Comparison of ENCODE assay signal across 7 cellular contexts in the genomic region with DNA sequence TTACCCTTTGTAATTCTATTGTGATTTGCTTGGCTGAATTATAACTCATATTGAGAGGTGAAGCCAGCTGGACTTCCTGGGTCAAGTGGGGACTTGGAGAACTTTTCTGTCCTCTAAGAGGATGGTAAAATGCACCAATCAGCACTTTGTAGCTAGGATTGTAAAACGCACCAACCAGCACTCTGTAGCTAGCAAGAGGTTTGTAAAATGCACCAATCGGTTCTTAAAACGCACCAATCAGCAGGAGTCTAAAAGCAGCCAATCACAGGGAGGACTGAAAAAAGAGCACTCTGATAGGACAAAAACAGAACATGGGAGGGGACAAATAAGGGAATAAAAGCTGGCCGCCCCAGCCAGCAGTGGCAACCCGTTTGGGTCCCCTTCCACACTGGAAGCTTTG. TPM values are rescaled to one million over a fixed set of nuclear protein-coding genes. Genes with fewer than 3 reads are reported as not detected.
DNase-seq lines count a peak whose midpoint lies in the region; ATAC-seq and TF ChIP-seq lines count a peak whose summit lies in the region.
"Not testable (repeated sequence)": the region's sequence is repeated elsewhere in the genome, so short reads cannot be mapped to it uniquely, and the experiment has no call there.

No MANE protein-coding gene starts in this region.

- not testable (repeated sequence) for H3K18ac ChIP-seq in IMR-90 (ENCODE audit: low read depth, low read length)

- H3K4me3 ChIP-seq in IMR-90 (ENCODE audit: insufficient read depth, low read depth, low read length); testis: not testable (repeated sequence)

- TF ChIP-seq RAD21 in IMR-90 (IDR thresholded peaks at IDR 0.05; ENCODE audit: low read length): not testable (repeated sequence)

- H3K27me3 ChIP-seq in IMR-90 (ENCODE audit: control insufficient read depth, insufficient read depth, low read length); testis: not testable (repeated sequence)

- ATAC-seq in IMR-90 (ENCODE audit: low read depth); activated T-helper 17 cell treated with anti-CD3 and anti-CD28 coated beads, Interleukin-2, amount 50 U/mL, for 72 hours (replicated peaks); naive thymus-derived CD8-positive, alpha-beta T cell: not testable (repeated sequence)

- in situ Hi-C loops in IMR-90 (cut with MboI; ENCODE audit: low sequenced_read_pairs): not testable (repeated sequence)

- not testable (repeated sequence) for H3K4me3 Mint-ChIP-seq in activated T-helper 17 cell treated with anti-CD3 and anti-CD28 coated beads, Interleukin-2, amount 50 U/mL, for 72 hours; naive thymus-derived CD8-positive, alpha-beta T cell

- H3K4me1 ChIP-seq in IMR-90 (ENCODE audit: control insufficient read depth, insufficient read depth, low read length); testis: not testable (repeated sequence)

- H3K27ac ChIP-seq in IMR-90 (ENCODE audit: insufficient read depth, low read length); testis: not testable (repeated sequence)

- not testable (repeated sequence) for TF ChIP-seq POLR2A in IMR-90 (IDR thresholded peaks at IDR 0.05; ENCODE audit: low read depth, low read length); erythroblast (IDR thresholded peaks at IDR 0.05; ENCODE audit: low read length); testis (IDR thresholded peaks at IDR 0.05)

- not testable (repeated sequence) for H4K20me1 ChIP-seq in IMR-90 (ENCODE audit: insufficient read depth, low read length)

- CTCF ChIA-PET in IMR-90 (lab: Yijun Ruan, JAX): interaction anchor here (1.0 to 1.3 kb wide), 2 partner anchors 12 to 77 kb away, joined by 3 read pairs; no protein-coding TSS in a partner anchor

- intact Hi-C loops in IMR-90 (cut with micrococcal nuclease); testis (cut with DNase I; ENCODE audit: low total_unique reads): not testable (repeated sequence)

- not testable (repeated sequence) for H3K14ac ChIP-seq in IMR-90 (replicated peaks; ENCODE audit: low read depth, low read length)

- dilution Hi-C loops in IMR-90 (cut with HindIII; ENCODE audit: low sequenced_read_pairs, unreplicated experiment): not testable (repeated sequence)

- not testable (repeated sequence) for H3K9me3 ChIP-seq in IMR-90 (ENCODE audit: control insufficient read depth, insufficient read depth, low read length); testis

- H3K9ac ChIP-seq in IMR-90 (ENCODE audit: low read depth, low read length): not testable (repeated sequence)

- not testable (repeated sequence) for H4K8ac ChIP-seq in IMR-90 (ENCODE audit: low read depth in 2 of 2, low read length in 2 of 2)

- not testable (repeated sequence) for H3K23ac ChIP-seq in IMR-90 (ENCODE audit: low read depth, low read length)

- not testable (repeated sequence) for H3K4ac ChIP-seq in IMR-90 (ENCODE audit: low read depth, low read length)

- H2BK120ac ChIP-seq in IMR-90 (ENCODE audit: low read depth, low read length): not testable (repeated sequence)

- H2BK5ac ChIP-seq in IMR-90 (ENCODE audit: low read depth, low read length, poor library complexity, severe bottlenecking): not testable (repeated sequence)

- not testable (repeated sequence) for H3K9me3 Mint-ChIP-seq in activated T-helper 17 cell treated with anti-CD3 and anti-CD28 coated beads, Interleukin-2, amount 50 U/mL, for 72 hours; naive thymus-derived CD8-positive, alpha-beta T cell

- DNase-seq in ELF-1 (ENCODE audit: low read depth, low spot score) (peak; percentile 14), RKO (ENCODE audit: low spot score) (peak; percentile 17), erythroblast (lab: John Stamatoyannopoulos, UW) (peak; percentile 22 to 32), testis (peak; percentile 33)
- not testable (repeated sequence) for DNase-seq in IMR-90; naive thymus-derived CD8-positive, alpha-beta T cell

- H3K36me3 ChIP-seq in IMR-90 (ENCODE audit: control insufficient read depth, insufficient read depth, low read length): peaks cover 33% of the 10 kb centered on the region
- H3K36me3 ChIP-seq in testis (ENCODE audit: low read depth, missing control alignments): not testable (repeated sequence)

- not testable (repeated sequence) for H3K56ac ChIP-seq in IMR-90 (ENCODE audit: extremely low read depth, insufficient read depth, low read length)

- H3K27me3 Mint-ChIP-seq in activated T-helper 17 cell treated with anti-CD3 and anti-CD28 coated beads, Interleukin-2, amount 50 U/mL, for 72 hours; naive thymus-derived CD8-positive, alpha-beta T cell: not testable (repeated sequence)

- H3K9me1 ChIP-seq in IMR-90 (ENCODE audit: insufficient read depth, low read length): not testable (repeated sequence)

- not testable (repeated sequence) for H2AK5ac ChIP-seq in IMR-90 (ENCODE audit: low read depth, low read length)

- H3K4me1 Mint-ChIP-seq in activated T-helper 17 cell treated with anti-CD3 and anti-CD28 coated beads, Interleukin-2, amount 50 U/mL, for 72 hours; naive thymus-derived CD8-positive, alpha-beta T cell: not testable (repeated sequence)

- not testable (repeated sequence) for TF ChIP-seq CTCF in IMR-90 (conservative IDR thresholded peaks at IDR 0.05; ENCODE audit: low read depth, low read length); testis (IDR thresholded peaks at IDR 0.05)

- peaks cover 53% of the 10 kb centered on the region for H3K36me3 Mint-ChIP-seq in activated T-helper 17 cell treated with anti-CD3 and anti-CD28 coated beads, Interleukin-2, amount 50 U/mL, for 72 hours (ENCODE audit: low read depth)
- peaks cover 0 to 45% (median 17%) of the 10 kb centered on the region in 3 donors for H3K36me3 Mint-ChIP-seq in naive thymus-derived CD8-positive, alpha-beta T cell

- peak overlapping the region; percentile 11 for H3K27ac Mint-ChIP-seq in activated T-helper 17 cell treated with anti-CD3 and anti-CD28 coated beads, Interleukin-2, amount 50 U/mL, for 72 hours
- peak overlapping the region in 6 of 10 donors; percentile 34 to 66 (median 54) for H3K27ac Mint-ChIP-seq in naive thymus-derived CD8-positive, alpha-beta T cell

- H2BK15ac ChIP-seq in IMR-90 (ENCODE audit: low read depth, low read length): not testable (repeated sequence)

- H3K4me2 ChIP-seq in IMR-90 (ENCODE audit: low read depth, low read length): not testable (repeated sequence)

- not testable (repeated sequence) for BruUV-seq in IMR-90 (replicated peaks; lab: Mats Ljungman, UMichigan)

- H3K79me1 ChIP-seq in IMR-90 (ENCODE audit: low read depth in 1 of 2, low read length in 2 of 2): peaks cover 5 to 22% of the 10 kb centered on the region in 2 experiments

- H4K91ac ChIP-seq in IMR-90 (ENCODE audit: insufficient read depth, low read depth, low read length): not testable (repeated sequence)

- not testable (repeated sequence) for H2AFZ ChIP-seq in IMR-90 (replicated peaks; ENCODE audit: low read length, poor library complexity)

- H2AK9ac ChIP-seq in IMR-90 (replicated peaks; ENCODE audit: low read depth, low read length, poor library complexity): not testable (repeated sequence)

- H2BK20ac ChIP-seq in IMR-90 (ENCODE audit: low read depth, low read length): not testable (repeated sequence)

- WGBS in IMR-90 (ENCODE audit: extremely low coverage in 2 of 2, insufficient read length in 1 of 2), 2 experiments: 87% methylated on average over 3 of the region's 5 CpGs; no CpG with 5 or more reads in 1 of the 2 experiments
- WGBS in testis, 2 donors: 56 to 62% methylated on average over 5 of the region's 5 CpGs

- POLR2A ChIA-PET in IMR-90 (lab: Charles Lee; ENCODE audit: unreplicated experiment): not testable (repeated sequence)
- POLR2A ChIA-PET in naive thymus-derived CD8-positive, alpha-beta T cell (lab: Charles Lee): interaction anchor here (0.6 kb wide), 1 partner anchor 122 kb away, joined by 4 read pairs; no protein-coding TSS in a partner anchor

- H4K5ac ChIP-seq in IMR-90 (ENCODE audit: low read depth, low read length): not testable (repeated sequence)

TF ChIP-seq in IMR-90, 13 proteins besides CTCF, POLR2A, EP300 and RAD21:
- peak; percentile 51 for TF ChIP-seq MAFK (IDR thresholded peaks at IDR 0.05; ENCODE audit: low read depth, low read length)
TF ChIP-seq in IMR-90: peak in this region for 1; not testable (repeated sequence) for 12.

RNA-seq across cellular contexts. Expression of a gene that starts 39.2 kb away (rescaled TPM):
- total RNA-seq in IMR-90 (2012; rRNA removed) (35.0 and 37.5 TPM in 2 replicates), testis (10 to 100 TPM; 47.7 to 59.6 TPM)
- polyA plus RNA-seq in IMR-90 (2012; rRNA removed) (21.3 and 23.1 TPM in 2 replicates), testis (ENCODE audit: insufficient read depth, low read depth, low replicate concordance) (48.8 TPM)
- polyA plus RNA-seq in IMR-90 (2012; cell fraction: cytosol; rRNA removed): 17.6 and 30.1 TPM in 2 replicates
- 26.7 and 30.7 TPM in 2 replicates for polyA plus RNA-seq in IMR-90 (2012; cell fraction: nucleus; rRNA removed; ENCODE audit: low replicate concordance)
- total RNA-seq in activated T-helper 17 cell treated with anti-CD3 and anti-CD28 coated beads, Interleukin-2, amount 50 U/mL, for 72 hours: under 1 TPM; 0.30 to 0.66 TPM
- total RNA-seq in naive thymus-derived CD8-positive, alpha-beta T cell: not detected
- polyA plus RNA-seq in naive thymus-derived CD8-positive, alpha-beta T cell: under 1 TPM; 0.05 to 0.24 (median 0.07) TPM

Comparison
In these comparisons a context has a peak if more than half of its experiments do, and no peak if none do; other contexts are left out.
1. RNA of a gene that starts 39.2 kb away (total RNA-seq): 47.7 to 59.6 TPM in testis and 35.0 to 37.5 TPM in IMR-90; 0.30 to 0.66 TPM in activated T-helper 17 cell treated with anti-CD3 and anti-CD28 coated beads, Interleukin-2, amount 50 U/mL, for 72 hours and not detected in naive thymus-derived CD8-positive, alpha-beta T cell; every median in the first group is over 10 times any median in the second.